In genomic region chr15:32347037-32347436, GRCh38 we compare ENCODE assay signal across 3 cellular contexts. TPM values are rescaled to one million over a fixed set of nuclear protein-coding genes. Genes with fewer than 3 reads are reported as not detected.
"Had no signal": no experiment of that assay in that cellular context is flagged by ENCODE, and none has a peak within 500 bp of the region (broad histone marks: within the 10 kb centered on the region; RNA-seq: fewer than 3 reads in every experiment).

No MANE protein-coding gene starts in this region.

RNA-seq across cellular contexts. Expression of gene GOLGA8K, which starts 56.1 kb away (rescaled TPM):
- total RNA-seq: fibroblast of villous mesenchyme, gastrocnemius medialis, hepatocyte had no signal
- polyA plus RNA-seq: hepatocyte had no signal
